ENCODE assay signal across 9 cellular contexts in genomic region chr9:14347408-14348224, GRCh38. TPM values are rescaled to one million over a fixed set of nuclear protein-coding genes. Genes with fewer than 3 reads are reported as not detected.
DNase-seq lines count a peak whose midpoint lies in the region; ATAC-seq and TF ChIP-seq lines count a peak whose summit lies in the region.
"Had no signal": no experiment of that assay in that cellular context is flagged by ENCODE, and none has a peak within 500 bp of the region (broad histone marks: within the 10 kb centered on the region; RNA-seq: fewer than 3 reads in every experiment).

No MANE protein-coding gene starts in this region.

- H3K27ac ChIP-seq in BLaER1 treated with 17β-estradiol and CSF1 and Interleukin-3, amounts not matched to agents 10 nM and 100 nM: no peak overlapping the region
- H3K27ac ChIP-seq in osteoblast (ENCODE audit: low read depth, low read length): no peak overlapping the region

- DNase-seq in SW480 (ENCODE audit: low spot score) (peak; percentile 40), Right ventricle myocardium inferior (ENCODE audit: missing footprints) (peak; percentile 75), osteoblast (ENCODE audit: insufficient read length, low spot score, missing footprints) (peak; percentile 88), dedifferentiated amniotic fluid mesenchymal stem cell (ENCODE audit: extremely low spot score) (no peak)
- no peak for DNase-seq in stimulated activated CD8-positive, alpha-beta memory T cell treated with anti-CD3 and anti-CD28 coated beads, Interleukin-4, amount 100 ng/mL, for 48 hours
- DNase-seq: activated T-cell treated with anti-CD3 and anti-CD28 coated beads, Interleukin-2, amount 50 U/mL, for 1 hour had no signal

- peak overlapping the region; percentile 74 to 96 (median 87); a peak in 18 of 22 replicates for H3K4me2 ChIP-seq in BLaER1 treated with 17β-estradiol and CSF1 and Interleukin-3, amounts not matched to agents 10 nM and 100 nM
- peak overlapping the region; percentile 84 for H3K4me2 ChIP-seq in osteoblast (ENCODE audit: insufficient read depth, low read length)

- H3K4me1 ChIP-seq in BLaER1 treated with 17β-estradiol and CSF1 and Interleukin-3, amounts not matched to agents 10 nM and 100 nM: peaks cover 16 to 24% (median 21%) of the 10 kb centered on the region in 10 experiments; a peak in 18 of 20 replicates
- H3K4me1 ChIP-seq in osteoblast (ENCODE audit: insufficient read depth, low read length): peaks cover 12% of the 10 kb centered on the region

- intact Hi-C loops in Right ventricle myocardium inferior (cut with DNase I): loop anchor here (1.0 to 2.0 kb wide), 3 partner anchors 25 to 317 kb away; partner anchors contain the start of gene NFIB

- H3K9me3 ChIP-seq in BLaER1 treated with 17β-estradiol and CSF1 and Interleukin-3, amounts not matched to agents 10 nM and 100 nM (replicated peaks in 1 of 11): peaks cover 27 to 34% (median 30%) of the 10 kb centered on the region in 11 experiments
- H3K9me3 ChIP-seq in osteoblast (ENCODE audit: low read depth, low read length): no peaks in the 10 kb centered on the region

- peaks cover 80 to 93% (median 87%) of the 10 kb centered on the region in 11 experiments for H3K27me3 ChIP-seq in BLaER1 treated with 17β-estradiol and CSF1 and Interleukin-3, amounts not matched to agents 10 nM and 100 nM
- peaks cover 85% of the 10 kb centered on the region for H3K27me3 ChIP-seq in osteoblast (ENCODE audit: insufficient read depth, low read length)

- H3K79me2 ChIP-seq in osteoblast (ENCODE audit: insufficient read depth, low read length): no peaks in the 10 kb centered on the region

- ATAC-seq in Right ventricle myocardium inferior (peak; percentile 67), GM18505 (IDR thresholded peaks at IDR 0.05; ENCODE audit: unreplicated experiment) (no peak), HG03469 (IDR thresholded peaks at IDR 0.05; ENCODE audit: unreplicated experiment) (no peak)

- TF ChIP-seq CTCF in osteoblast (IDR thresholded peaks at IDR 0.05; ENCODE audit: extremely low read depth, low read depth, low read length): no peak

- no peak overlapping the region for H3K9ac ChIP-seq in BLaER1 treated with 17β-estradiol and CSF1 and Interleukin-3, amounts not matched to agents 10 nM and 100 nM

- peak overlapping the region; percentile 72 for H2AFZ ChIP-seq in osteoblast (ENCODE audit: low read length)

- H4K20me1 ChIP-seq in BLaER1 treated with 17β-estradiol and CSF1 and Interleukin-3, amounts not matched to agents 10 nM and 100 nM: peaks cover 0 to 29% (median 12%) of the 10 kb centered on the region in 11 experiments; a peak in 9 of 22 replicates
- no peaks in the 10 kb centered on the region for H4K20me1 ChIP-seq in osteoblast (ENCODE audit: insufficient read depth, low read length)

- H3K4me3 ChIP-seq in BLaER1 treated with 17β-estradiol and CSF1 and Interleukin-3, amounts not matched to agents 10 nM and 100 nM: peak overlapping the region in 9 of 10 experiments; percentile 22 to 62 (median 47); a peak in 10 of 20 replicates
- H3K4me3 ChIP-seq in osteoblast (ENCODE audit: insufficient read depth, low read length): peak overlapping the region; percentile 61

- H3K36me3 ChIP-seq in BLaER1 treated with 17β-estradiol and CSF1 and Interleukin-3, amounts not matched to agents 10 nM and 100 nM: no peaks in the 10 kb centered on the region; a peak in 1 of 22 replicates
- no peaks in the 10 kb centered on the region for H3K36me3 ChIP-seq in osteoblast (ENCODE audit: insufficient read depth, low read length)

- TF ChIP-seq POLR2A in GM18505 (IDR thresholded peaks at IDR 0.05; ENCODE audit: borderline replicate concordance, extremely low read depth, insufficient read depth, insufficient read length): no peak

RNA-seq across cellular contexts. Expression of gene NFIB, which starts 33.7 kb away (rescaled TPM):
- total RNA-seq in Right ventricle myocardium inferior (116 TPM), osteoblast (21.0 and 26.2 TPM in 2 replicates)

Comparison
In these comparisons a context has a peak if more than half of its experiments do, and no peak if none do; other contexts are left out.
1. DNase-seq: peak in SW480 (single experiment), Right ventricle myocardium inferior (single experiment) and osteoblast (single experiment); none in dedifferentiated amniotic fluid mesenchymal stem cell (single experiment) and stimulated activated CD8-positive, alpha-beta memory T cell treated with anti-CD3 and anti-CD28 coated beads, Interleukin-4, amount 100 ng/mL, for 48 hours (single experiment).